In genomic region chr16:30756781-30757100, GRCh38 we compare ENCODE assay signal across 1 cellular context.
A peak's percentile ranks its signal among the peaks of the same experiment; 100 is the strongest.
TF ChIP-seq lines count a peak whose summit lies in the region.

No MANE protein-coding gene starts in this region.

TF ChIP-seq in HepG2, 621 proteins besides CTCF, POLR2A, EP300 and RAD21:
- TF ChIP-seq PITX1 (CRISPR knock-in tag; IDR thresholded peaks at IDR 0.05) (no peak), WIZ (CRISPR knock-in tag; IDR thresholded peaks at IDR 0.05) (no peak), ZNF274 (CRISPR knock-in tag; IDR thresholded peaks at IDR 0.05) (no peak), AGO2 (optimal IDR thresholded peaks at IDR 0.05; ENCODE audit: low read depth, low read length) (peak; percentile 45), YEATS2 (CRISPR knock-in tag; IDR thresholded peaks at IDR 0.05; ENCODE audit: borderline replicate concordance) (no peak), MXD3 (CRISPR knock-in tag; IDR thresholded peaks at IDR 0.05) (no peak)
